8 cellular contexts compared by ENCODE assay signal in genomic region chr1:50929376-50929958, GRCh38. TPM values are rescaled to one million over a fixed set of nuclear protein-coding genes. Genes with fewer than 3 reads are reported as not detected.
DNase-seq lines count a peak whose midpoint lies in the region; ATAC-seq and TF ChIP-seq lines count a peak whose summit lies in the region.

No MANE protein-coding gene starts in this region.

- peaks cover 2% of the 10 kb centered on the region in 2 donors for H3K9me3 ChIP-seq in breast epithelium

- H3K36me3 ChIP-seq in breast epithelium: no peaks in the 10 kb centered on the region

- intact Hi-C loops in breast epithelium (cut with DNase I; ENCODE audit: low total_unique reads): no loop called here

- ATAC-seq in HG03565 (IDR thresholded peaks at IDR 0.05; ENCODE audit: unreplicated experiment): no peak
- no peak for ATAC-seq in HG02571 (IDR thresholded peaks at IDR 0.05; ENCODE audit: unreplicated experiment)
- ATAC-seq in GM18861 (IDR thresholded peaks at IDR 0.05; ENCODE audit: unreplicated experiment): no peak

- TF ChIP-seq CTCF in breast epithelium (IDR thresholded peaks at IDR 0.05): peak in 2 of 3 donors; percentile 54 to 63

- H3K4me1 ChIP-seq in breast epithelium: no peaks in the 10 kb centered on the region

- no peak for TF ChIP-seq POLR2A in breast epithelium (IDR thresholded peaks at IDR 0.05)

- DNase-seq in NCI-H1417 (lab: John Stamatoyannopoulos, UW): peak in 2 of 3 experiments; percentile 3 to 55
- DNase-seq in NCI-H1417 treated with DMSO at 0.1 percent for 48 hours (lab: John Stamatoyannopoulos, UW): no peak
- DNase-seq in NCI-H2029 (lab: John Stamatoyannopoulos, UW): peak; percentile 65
- DNase-seq in breast epithelium (ENCODE audit: low spot score in 2 of 2): no peak
- DNase-seq in lung microvascular endothelial cell (ENCODE audit: low read depth in 2 of 2): peak; percentile 59 to 78

- H3K4me3 ChIP-seq in breast epithelium: no peak overlapping the region

- no peaks in the 10 kb centered on the region for H3K27me3 ChIP-seq in breast epithelium

- H3K27ac ChIP-seq in breast epithelium: no peak overlapping the region

RNA-seq across cellular contexts. Expression of gene FAF1, which starts 30.6 kb away (rescaled TPM):
- 10 to 100 TPM; 34.9 to 58.2 (median 42.0) TPM for total RNA-seq in breast epithelium
- total RNA-seq in lung microvascular endothelial cell: 15.3 and 21.2 TPM in 2 replicates

RNA-seq across cellular contexts. Expression of gene CDKN2C, which starts 40.6 kb away (rescaled TPM):
- total RNA-seq in breast epithelium: 10 to 100 TPM; 27.1 to 40.0 (median 31.1) TPM
- total RNA-seq in lung microvascular endothelial cell: 12.2 and 17.1 TPM in 2 replicates

Comparison
In these comparisons a context has a peak if more than half of its experiments do, and no peak if none do; other contexts are left out.
1. DNase-seq: peak in NCI-H1417 (2 of 3), NCI-H2029 (single experiment) and lung microvascular endothelial cell (2 of 2); none in NCI-H1417 treated with DMSO at 0.1 percent for 48 hours (single experiment) and breast epithelium (0 of 2).